Comparison of ENCODE assay signal across 1 cellular context in the genomic region with DNA sequence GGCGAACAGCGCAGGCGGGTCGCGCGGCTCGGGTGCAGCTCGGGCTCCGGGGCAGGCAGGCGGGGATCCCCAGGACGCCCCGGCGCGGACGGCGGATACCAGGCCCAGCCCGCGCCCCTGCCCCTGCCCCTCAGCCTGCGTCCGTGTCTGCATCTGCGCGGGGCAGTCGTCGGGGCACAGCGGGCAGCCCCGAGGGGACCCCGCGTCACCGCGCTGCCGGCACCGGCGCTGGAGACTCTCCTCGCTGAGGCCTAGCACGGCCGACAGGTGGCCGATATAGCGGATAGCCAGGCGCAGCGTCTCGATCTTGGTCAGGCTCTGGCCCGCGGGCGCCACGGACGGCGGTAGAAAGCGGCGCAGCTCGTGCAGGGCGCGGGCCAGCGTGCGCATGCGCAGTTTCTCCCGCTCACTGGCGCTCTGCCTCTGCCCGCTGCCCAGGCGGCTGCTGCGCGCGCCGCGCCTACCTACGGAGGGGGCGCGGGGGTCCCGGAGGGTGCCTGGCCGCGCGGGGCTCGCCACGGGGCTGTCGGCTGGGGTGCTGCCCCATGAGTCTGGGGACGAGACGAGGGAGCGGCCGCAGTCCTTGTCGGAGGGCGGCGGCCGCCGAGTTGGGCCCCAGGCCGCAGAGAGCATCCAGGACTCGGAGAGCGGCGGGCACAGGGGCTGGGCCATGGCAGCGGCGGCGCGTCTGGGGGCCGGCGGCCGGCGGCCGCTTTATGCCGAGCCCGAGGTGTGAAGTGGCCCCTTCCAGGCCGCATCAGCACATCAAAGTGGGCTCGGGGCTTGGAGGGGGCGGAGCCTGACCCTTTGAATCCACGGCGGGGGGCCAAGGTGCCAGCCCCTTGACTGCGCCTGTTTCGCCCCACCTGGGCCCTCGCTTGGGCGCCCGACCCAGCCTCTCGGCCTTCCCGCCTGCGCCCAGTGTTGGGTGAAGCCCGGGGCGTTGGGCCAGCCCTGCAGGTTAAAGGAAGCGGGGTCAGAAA.
TF ChIP-seq lines count a peak whose summit lies in the region.

Gene MESP1 (minus strand): TSS at position 690 of the 983 bp plus-strand sequence. CDS start 18 bp downstream, at position 672.

TF ChIP-seq in HepG2, 621 proteins besides CTCF, POLR2A, EP300 and RAD21 (continued from another document and continues in another):
- TF ChIP-seq, protein P1, sequence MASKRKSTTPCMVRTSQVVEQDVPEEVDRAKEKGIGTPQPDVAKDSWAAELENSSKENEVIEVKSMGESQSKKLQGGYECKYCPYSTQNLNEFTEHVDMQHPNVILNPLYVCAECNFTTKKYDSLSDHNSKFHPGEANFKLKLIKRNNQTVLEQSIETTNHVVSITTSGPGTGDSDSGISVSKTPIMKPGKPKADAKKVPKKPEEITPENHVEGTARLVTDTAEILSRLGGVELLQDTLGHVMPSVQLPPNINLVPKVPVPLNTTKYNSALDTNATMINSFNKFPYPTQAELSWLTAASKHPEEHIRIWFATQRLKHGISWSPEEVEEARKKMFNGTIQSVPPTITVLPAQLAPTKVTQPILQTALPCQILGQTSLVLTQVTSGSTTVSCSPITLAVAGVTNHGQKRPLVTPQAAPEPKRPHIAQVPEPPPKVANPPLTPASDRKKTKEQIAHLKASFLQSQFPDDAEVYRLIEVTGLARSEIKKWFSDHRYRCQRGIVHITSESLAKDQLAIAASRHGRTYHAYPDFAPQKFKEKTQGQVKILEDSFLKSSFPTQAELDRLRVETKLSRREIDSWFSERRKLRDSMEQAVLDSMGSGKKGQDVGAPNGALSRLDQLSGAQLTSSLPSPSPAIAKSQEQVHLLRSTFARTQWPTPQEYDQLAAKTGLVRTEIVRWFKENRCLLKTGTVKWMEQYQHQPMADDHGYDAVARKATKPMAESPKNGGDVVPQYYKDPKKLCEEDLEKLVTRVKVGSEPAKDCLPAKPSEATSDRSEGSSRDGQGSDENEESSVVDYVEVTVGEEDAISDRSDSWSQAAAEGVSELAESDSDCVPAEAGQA (IDR thresholded peaks at IDR 0.05; ENCODE audit: low read depth) = no peak
- TF ChIP-seq, protein P1 (CRISPR knock-in tag; IDR thresholded peaks at IDR 0.05; ENCODE audit: borderline replicate concordance) = no peak
- no peak for TF ChIP-seq NR1H2 (CRISPR knock-in tag; IDR thresholded peaks at IDR 0.05; ENCODE audit: borderline replicate concordance, low read depth)
- 0 out of 2 replicates have a peak, but pooled peaks have one; percentile 23 for TF ChIP-seq DMAP1 (CRISPR knock-in tag; IDR thresholded peaks at IDR 0.05)
- TF ChIP-seq ZNF407 (CRISPR knock-in tag; IDR thresholded peaks at IDR 0.05; ENCODE audit: not compliant biosample characterization) = peak; percentile 12
- no peak for TF ChIP-seq CAMTA2 (CRISPR knock-in tag; IDR thresholded peaks at IDR 0.05; ENCODE audit: borderline replicate concordance)
- TF ChIP-seq, protein P2, sequence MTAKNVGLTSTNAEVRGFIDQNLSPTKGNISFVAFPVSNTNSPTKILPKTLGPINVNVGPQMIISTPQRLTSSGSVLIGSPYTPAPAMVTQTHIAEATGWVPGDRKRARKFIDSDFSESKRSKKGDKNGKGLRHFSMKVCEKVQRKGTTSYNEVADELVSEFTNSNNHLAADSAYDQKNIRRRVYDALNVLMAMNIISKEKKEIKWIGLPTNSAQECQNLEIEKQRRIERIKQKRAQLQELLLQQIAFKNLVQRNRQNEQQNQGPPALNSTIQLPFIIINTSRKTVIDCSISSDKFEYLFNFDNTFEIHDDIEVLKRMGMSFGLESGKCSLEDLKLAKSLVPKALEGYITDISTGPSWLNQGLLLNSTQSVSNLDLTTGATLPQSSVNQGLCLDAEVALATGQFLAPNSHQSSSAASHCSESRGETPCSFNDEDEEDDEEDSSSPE (CRISPR knock-in tag; IDR thresholded peaks at IDR 0.05) = peak; percentile 90
- no peak for TF ChIP-seq ZNF354B (CRISPR knock-in tag; IDR thresholded peaks at IDR 0.05)
- TF ChIP-seq KDM5B (CRISPR knock-in tag; IDR thresholded peaks at IDR 0.05; ENCODE audit: borderline replicate concordance) = peak; percentile 92
- peak; percentile 73 for TF ChIP-seq ZNF331 (CRISPR knock-in tag; IDR thresholded peaks at IDR 0.05)
- no peak for TF ChIP-seq CEBPG (CRISPR knock-in tag; IDR thresholded peaks at IDR 0.05)
- no peak for TF ChIP-seq HOXA9 (CRISPR knock-in tag; IDR thresholded peaks at IDR 0.05; ENCODE audit: borderline replicate concordance)
- no peak for TF ChIP-seq ZNF816 (CRISPR knock-in tag; IDR thresholded peaks at IDR 0.05; ENCODE audit: borderline replicate concordance)
- TF ChIP-seq RBAK (CRISPR knock-in tag; IDR thresholded peaks at IDR 0.05) = no peak
- no peak for TF ChIP-seq AGO1 (IDR thresholded peaks at IDR 0.05; ENCODE audit: low read depth, low read length, poor library complexity, severe bottlenecking)
- TF ChIP-seq ZBTB37 (CRISPR knock-in tag; IDR thresholded peaks at IDR 0.05) = no peak
- no peak for TF ChIP-seq AGO2 (optimal IDR thresholded peaks at IDR 0.05; ENCODE audit: low read depth, low read length)
- TF ChIP-seq, protein P3, sequence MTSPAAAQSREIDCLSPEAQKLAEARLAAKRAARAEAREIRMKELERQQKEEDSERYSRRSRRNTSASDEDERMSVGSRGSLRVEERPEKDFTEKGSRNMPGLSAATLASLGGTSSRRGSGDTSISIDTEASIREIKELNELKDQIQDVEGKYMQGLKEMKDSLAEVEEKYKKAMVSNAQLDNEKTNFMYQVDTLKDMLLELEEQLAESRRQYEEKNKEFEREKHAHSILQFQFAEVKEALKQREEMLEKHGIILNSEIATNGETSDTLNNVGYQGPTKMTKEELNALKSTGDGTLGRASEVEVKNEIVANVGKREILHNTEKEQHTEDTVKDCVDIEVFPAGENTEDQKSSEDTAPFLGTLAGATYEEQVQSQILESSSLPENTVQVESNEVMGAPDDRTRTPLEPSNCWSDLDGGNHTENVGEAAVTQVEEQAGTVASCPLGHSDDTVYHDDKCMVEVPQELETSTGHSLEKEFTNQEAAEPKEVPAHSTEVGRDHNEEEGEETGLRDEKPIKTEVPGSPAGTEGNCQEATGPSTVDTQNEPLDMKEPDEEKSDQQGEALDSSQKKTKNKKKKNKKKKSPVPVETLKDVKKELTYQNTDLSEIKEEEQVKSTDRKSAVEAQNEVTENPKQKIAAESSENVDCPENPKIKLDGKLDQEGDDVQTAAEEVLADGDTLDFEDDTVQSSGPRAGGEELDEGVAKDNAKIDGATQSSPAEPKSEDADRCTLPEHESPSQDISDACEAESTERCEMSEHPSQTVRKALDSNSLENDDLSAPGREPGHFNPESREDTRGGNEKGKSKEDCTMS (CRISPR knock-in tag; conservative IDR thresholded peaks at IDR 0.05) = no peak
- TF ChIP-seq ZNF572 (CRISPR knock-in tag; IDR thresholded peaks at IDR 0.05) = no peak
- TF ChIP-seq KDM6A (CRISPR knock-in tag; IDR thresholded peaks at IDR 0.05; ENCODE audit: low read depth) = no peak
- no peak for TF ChIP-seq ZBTB10 (CRISPR knock-in tag; IDR thresholded peaks at IDR 0.05; ENCODE audit: borderline replicate concordance)
- TF ChIP-seq GRHL1 (CRISPR knock-in tag; conservative IDR thresholded peaks at IDR 0.05) = no peak
